1 cellular context compared by ENCODE assay signal in genomic region chr22:43385770-43386641, GRCh38.
TF ChIP-seq lines count a peak whose summit lies in the region.

No MANE protein-coding gene starts in this region.

TF ChIP-seq in HepG2, 621 proteins besides CTCF, POLR2A, EP300 and RAD21 (continued from another document and continues in another):
- no peak for TF ChIP-seq KDM5B (CRISPR knock-in tag; IDR thresholded peaks at IDR 0.05; ENCODE audit: borderline replicate concordance)
- TF ChIP-seq RFXANK (CRISPR knock-in tag; IDR thresholded peaks at IDR 0.05) = no peak
- TF ChIP-seq AHDC1 (CRISPR knock-in tag; IDR thresholded peaks at IDR 0.05; ENCODE audit: borderline replicate concordance) = no peak
- no peak for TF ChIP-seq NFKB2 (CRISPR knock-in tag; IDR thresholded peaks at IDR 0.05; ENCODE audit: borderline replicate concordance)
- TF ChIP-seq HOXA3 (CRISPR knock-in tag; IDR thresholded peaks at IDR 0.05) = 0 out of 2 replicates have a peak, but pooled peaks have one; percentile 18
- TF ChIP-seq CBX5 (CRISPR knock-in tag; IDR thresholded peaks at IDR 0.05; ENCODE audit: borderline replicate concordance) = no peak
- no peak for TF ChIP-seq TBX2 (CRISPR knock-in tag; IDR thresholded peaks at IDR 0.05; ENCODE audit: borderline replicate concordance)
- no peak for TF ChIP-seq NFE2 (CRISPR knock-in tag; IDR thresholded peaks at IDR 0.05)
- TF ChIP-seq ZNF687 (CRISPR knock-in tag; IDR thresholded peaks at IDR 0.05) = peak; percentile 57
- TF ChIP-seq HNRNPLL (IDR thresholded peaks at IDR 0.05; ENCODE audit: low read depth, low read length, poor library complexity, severe bottlenecking) = peak; percentile 17
- TF ChIP-seq ZHX2 (IDR thresholded peaks at IDR 0.05; ENCODE audit: low read depth) = no peak
- no peak for TF ChIP-seq ZHX2 (CRISPR knock-in tag; IDR thresholded peaks at IDR 0.05; ENCODE audit: borderline replicate concordance)
- TF ChIP-seq ASH2L (IDR thresholded peaks at IDR 0.05; ENCODE audit: insufficient read length, low read depth, low read length) = no peak
- no peak for TF ChIP-seq KLF13 (CRISPR knock-in tag; IDR thresholded peaks at IDR 0.05)
- no peak for TF ChIP-seq MXD3 (CRISPR knock-in tag; IDR thresholded peaks at IDR 0.05)
- TF ChIP-seq MTF1 (CRISPR knock-in tag; IDR thresholded peaks at IDR 0.05) = no peak
- no peak for TF ChIP-seq HIC2 (CRISPR knock-in tag; IDR thresholded peaks at IDR 0.05; ENCODE audit: low read depth)
- TF ChIP-seq ZNF33A (CRISPR knock-in tag; IDR thresholded peaks at IDR 0.05; ENCODE audit: borderline replicate concordance) = no peak
- TF ChIP-seq EHMT2 (IDR thresholded peaks at IDR 0.05; ENCODE audit: borderline replicate concordance, low read depth, low read length) = no peak
- peak; percentile 66 for TF ChIP-seq SALL1 (CRISPR knock-in tag; IDR thresholded peaks at IDR 0.05)
- no peak for TF ChIP-seq CHD4 (IDR thresholded peaks at IDR 0.05; ENCODE audit: borderline replicate concordance, low read length)
- no peak for TF ChIP-seq ADNP (CRISPR knock-in tag; IDR thresholded peaks at IDR 0.05)
- no peak for TF ChIP-seq BCLAF1 (IDR thresholded peaks at IDR 0.05)
- peak; percentile 69; the same call in 1 of the 2 replicates for TF ChIP-seq KDM2A (CRISPR knock-in tag; IDR thresholded peaks at IDR 0.05; ENCODE audit: borderline replicate concordance, low read depth)
- no peak for TF ChIP-seq TEAD3 (CRISPR knock-in tag; optimal IDR thresholded peaks at IDR 0.05; ENCODE audit: borderline replicate concordance)
- TF ChIP-seq MEIS2 (CRISPR knock-in tag; IDR thresholded peaks at IDR 0.05) = no peak
- TF ChIP-seq MZF1 (CRISPR knock-in tag; IDR thresholded peaks at IDR 0.05; ENCODE audit: borderline replicate concordance) = no peak
- TF ChIP-seq ZNF501 (CRISPR knock-in tag; IDR thresholded peaks at IDR 0.05) = 0 out of 2 replicates have a peak, but pooled peaks have one; percentile 43
- TF ChIP-seq TFE3 (CRISPR knock-in tag; IDR thresholded peaks at IDR 0.05) = no peak
- TF ChIP-seq ZNF224 (CRISPR knock-in tag; IDR thresholded peaks at IDR 0.05) = no peak
- no peak for TF ChIP-seq ZBTB3 (CRISPR knock-in tag; IDR thresholded peaks at IDR 0.05; ENCODE audit: borderline replicate concordance, low read depth)
- TF ChIP-seq SOX5 (CRISPR knock-in tag; IDR thresholded peaks at IDR 0.05; ENCODE audit: borderline replicate concordance) = no peak; the same call in 1 of the 2 replicates
- 0 out of 2 replicates have a peak, but pooled peaks have one; percentile 27 for TF ChIP-seq ZNF205 (CRISPR knock-in tag; IDR thresholded peaks at IDR 0.05)
- no peak for TF ChIP-seq E2F1 (CRISPR knock-in tag; IDR thresholded peaks at IDR 0.05)
